28 cellular contexts compared by ENCODE assay signal in genomic region chr1:169909499-169909898, GRCh38.
"Had no signal": no experiment of that assay in that cellular context is flagged by ENCODE, and none has a peak within 500 bp of the region (broad histone marks: within the 10 kb centered on the region; RNA-seq: fewer than 3 reads in every experiment).

No MANE protein-coding gene starts in this region.

- H3K4me3 Mint-ChIP-seq: activated B cell treated with CpG ODN at 0.5 μM for 24 hours; activated CD4-positive, alpha-beta T cell treated with anti-CD3 and anti-CD28 coated beads, Interleukin-2, amount 10 ng/mL, durations not matched to agents 24 days and 14 days; activated naive CD4-positive, alpha-beta T cell treated with anti-CD3 and anti-CD28 coated beads for 36 hours; activated naive CD8-positive, alpha-beta T cell; brain; central memory CD8-positive, alpha-beta T cell; T-helper 1 cell treated with Interleukin-12 subunit alpha and Interleukin-12 subunit beta and Interleukin-4 antibody, amounts not matched to agents 30 μg/mL and 1 μg/mL, for 36 hours had no signal

- H3K27ac ChIP-seq: SJSA1 had no signal

- DNase-seq: activated B cell treated with CpG ODN at 0.5 μM for 24 hours; activated CD4-positive, alpha-beta T cell treated with anti-CD3 and anti-CD28 coated beads for 1 hour; activated CD4-positive, alpha-beta T cell treated with anti-CD3 and anti-CD28 coated beads, Interleukin-2, amount 10 ng/mL, durations not matched to agents 24 days and 14 days; activated CD4-positive, alpha-beta T cell treated with anti-CD3 and anti-CD28 coated beads, Interleukin-2, amount 50 U/mL, for 48 hours; activated CD8-positive, alpha-beta memory T cell treated with anti-CD3 and anti-CD28 coated beads, Interleukin-2, amount 50 U/mL, for 48 hours; activated gamma-delta T cell; activated naive CD4-positive, alpha-beta T cell treated with anti-CD3 and anti-CD28 coated beads for 36 hours; activated T-cell treated with anti-CD3 and anti-CD28 coated beads, Interleukin-2, amount 50 U/mL, for 1 hour; amygdala; MG63; NCI-H1105; NCI-H1436 treated with DMSO at 0.1 percent for 48 hours; NCI-H187; NCI-H2081; NCI-H510A treated with DMSO at 0.1 percent for 48 hours; NCI-H69; PC-3; SHP77; SW 1271; T-helper 9 cell had no signal

- H3K4me1 ChIP-seq: SJSA1 had no signal

- H3K27ac Mint-ChIP-seq: activated B cell treated with CpG ODN at 0.5 μM for 24 hours; activated naive CD4-positive, alpha-beta T cell treated with anti-CD3 and anti-CD28 coated beads for 36 hours; activated naive CD8-positive, alpha-beta T cell; brain; T-helper 1 cell treated with Interleukin-12 subunit alpha and Interleukin-12 subunit beta and Interleukin-4 antibody, amounts not matched to agents 30 μg/mL and 1 μg/mL, for 36 hours had no signal

- H3K27me3 Mint-ChIP-seq: activated CD4-positive, alpha-beta T cell treated with anti-CD3 and anti-CD28 coated beads, Interleukin-2, amount 10 ng/mL, durations not matched to agents 24 days and 14 days; activated naive CD8-positive, alpha-beta T cell; central memory CD8-positive, alpha-beta T cell had no signal

- H3K9me3 ChIP-seq: MG63, SJSA1 had no signal

- H3K4me3 ChIP-seq: MG63, SJSA1 had no signal

- H3K9me3 Mint-ChIP-seq: central memory CD8-positive, alpha-beta T cell; T-helper 1 cell treated with Interleukin-12 subunit alpha and Interleukin-12 subunit beta and Interleukin-4 antibody, amounts not matched to agents 30 μg/mL and 1 μg/mL, for 36 hours had no signal

- FAIRE-seq: astrocyte, RCC 7860, TTC549 had no signal

- H3K36me3 ChIP-seq: MG63, SJSA1 had no signal

- H3K4me1 Mint-ChIP-seq: brain had no signal

- H3K27me3 ChIP-seq: MG63, SJSA1 had no signal

- H3K36me3 Mint-ChIP-seq: activated naive CD8-positive, alpha-beta T cell; brain had no signal
